In the genomic region with DNA sequence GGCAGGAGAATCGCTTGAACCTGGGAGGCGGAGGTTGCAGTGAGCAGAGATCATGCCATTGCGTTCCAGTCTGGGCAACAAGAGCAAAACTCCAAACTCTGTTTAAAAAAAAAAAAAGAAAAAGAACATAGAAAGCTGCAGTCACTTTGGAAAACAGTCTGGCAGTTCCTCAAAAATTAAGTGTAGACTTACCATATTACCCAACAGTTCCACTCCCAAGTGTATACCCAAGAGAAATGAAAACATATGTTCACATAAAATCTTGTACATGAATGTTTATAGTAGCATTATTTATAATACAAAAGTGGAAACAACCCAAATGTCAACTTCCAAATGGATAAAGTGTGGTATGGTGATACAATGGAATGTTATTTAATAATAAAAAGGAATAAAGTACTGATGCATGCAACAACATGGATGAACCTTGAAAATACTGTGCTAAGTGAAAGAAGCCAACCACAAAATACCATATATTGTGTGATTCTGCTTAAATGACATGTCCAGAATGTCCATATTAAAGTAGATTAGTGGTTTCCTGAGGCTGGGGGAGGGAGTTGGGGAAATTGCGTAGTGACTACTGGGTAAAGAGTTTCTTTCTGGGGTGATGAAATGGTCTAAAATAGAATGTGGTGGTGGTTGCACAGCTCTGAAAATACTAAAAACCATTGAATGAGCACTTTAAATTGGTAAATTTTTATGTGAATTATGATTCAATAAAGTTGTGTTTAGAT, we compare ENCODE assay signal across 17 cellular contexts.
DNase-seq lines count a peak whose midpoint lies in the region; TF ChIP-seq lines count a peak whose summit lies in the region.
"Had no signal": no experiment of that assay in that cellular context is flagged by ENCODE, and none has a peak within 500 bp of the region (broad histone marks: within the 10 kb centered on the region; RNA-seq: fewer than 3 reads in every experiment).

No MANE protein-coding gene starts in this region.

- no peak for TF ChIP-seq EP300 in transverse colon (IDR thresholded peaks at IDR 0.05; ENCODE audit: low read depth)

- no peak for TF ChIP-seq POLR2A in transverse colon (IDR thresholded peaks at IDR 0.05)

- peaks cover 5% of the 10 kb centered on the region for H3K27me3 ChIP-seq in transverse colon
- H3K27me3 ChIP-seq: Peyer's patch had no signal

- DNase-seq in AG10803 (ENCODE audit: low read depth) = peak; percentile 56
- peak; percentile 9 to 32 for DNase-seq in Kasumi-1 (lab: John Stamatoyannopoulos, UW)
- DNase-seq in SKM-1 (lab: John Stamatoyannopoulos, UW; ENCODE audit: unreplicated experiment) = peak; percentile 60
- DNase-seq in fibroblast of mammary gland (ENCODE audit: low read depth) = peak; percentile 7
- no peak for DNase-seq in transverse colon
- DNase-seq in C1 segment of cervical spinal cord (lab: John Stamatoyannopoulos, UW) = no peak
- no peak for DNase-seq in NCI-H82 (lab: John Stamatoyannopoulos, UW)
- DNase-seq: DMS79 treated with DMSO at 0.1 percent for 48 hours, NCI-H1417, NCI-H187, NCI-H345, NCI-H524 treated with DMSO at 0.1 percent for 48 hours, Peyer's patch, T-helper 1 cell had no signal

- H3K36me3 ChIP-seq in transverse colon = no peaks in the 10 kb centered on the region
- H3K36me3 ChIP-seq: Peyer's patch had no signal

- no peak overlapping the region for H3K27ac ChIP-seq in transverse colon
- H3K27ac ChIP-seq: A549, C4-2B, Peyer's patch, SK-N-MC had no signal

- H3K4me3 ChIP-seq in AG10803 (ENCODE audit: low read length) (no peak overlapping the region), fibroblast of mammary gland (ENCODE audit: control insufficient read depth, low read depth, low read length) (no peak overlapping the region), transverse colon (no peak overlapping the region)
- H3K4me3 ChIP-seq: A549, Peyer's patch, SK-N-MC had no signal

- H3K9me3 ChIP-seq in transverse colon = no peaks in the 10 kb centered on the region
- H3K9me3 ChIP-seq: Peyer's patch had no signal

- no peaks in the 10 kb centered on the region for H3K4me1 ChIP-seq in transverse colon
- H3K4me1 ChIP-seq: A549, Peyer's patch had no signal

- TF ChIP-seq CTCF in AG10803 (conservative IDR thresholded peaks at IDR 0.05; ENCODE audit: low read length) = no peak
- TF ChIP-seq CTCF in fibroblast of mammary gland (conservative IDR thresholded peaks at IDR 0.05; ENCODE audit: control insufficient read depth, insufficient read depth, low read depth, low read length) = no peak
- no peak for TF ChIP-seq CTCF in transverse colon (IDR thresholded peaks at IDR 0.05)

- intact Hi-C loops in transverse colon (cut with DNase I; ENCODE audit: low total_unique reads) = no loop called here

- in situ Hi-C loops in transverse colon (cut with MboI; ENCODE audit: low pct_ligation_motif_present in 1 of 4, low pct_unique_long_range_greater_than_20kb in 1 of 4, low sequenced_read_pairs in 3 of 4) = no loop called here

- 69 to 84% methylated on average over 2 to 4 of the region's 4 CpGs for WGBS in transverse colon (ENCODE audit: low coverage in 1 of 2), 2 donors

Comparison
In these comparisons a context has a peak if more than half of its experiments do, and no peak if none do; other contexts are left out.
1. DNase-seq: peak in AG10803 (single experiment), Kasumi-1 (2 of 2), SKM-1 (single experiment) and fibroblast of mammary gland (single experiment); none in transverse colon (single experiment), C1 segment of cervical spinal cord (0 of 14) and NCI-H82 (single experiment).